9 cellular contexts compared by ENCODE assay signal in the genomic region with DNA sequence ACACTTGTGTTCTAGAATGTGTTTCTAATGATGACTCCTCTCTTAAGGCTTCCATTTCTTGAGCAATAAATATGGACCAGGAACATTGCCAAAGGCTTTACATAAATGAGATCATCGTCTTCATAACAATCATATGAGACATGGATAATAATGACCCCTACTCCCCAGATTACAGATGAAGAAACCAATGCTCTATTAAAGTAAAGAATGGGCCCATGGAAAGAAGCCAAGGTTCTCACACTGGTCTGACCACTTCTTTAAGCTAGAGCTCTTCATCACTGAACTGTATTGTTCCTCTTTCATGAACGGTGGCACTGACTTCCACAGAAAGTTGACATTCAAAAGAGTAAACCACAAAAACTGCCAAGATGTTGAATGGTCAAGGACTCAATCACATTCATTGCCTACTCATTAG.
A peak's percentile ranks its signal among the peaks of the same experiment; 100 is the strongest.
DNase-seq lines count a peak whose midpoint lies in the region; ATAC-seq and TF ChIP-seq lines count a peak whose summit lies in the region.
"Had no signal": no experiment of that assay in that cellular context is flagged by ENCODE, and none has a peak within 500 bp of the region (broad histone marks: within the 10 kb centered on the region; RNA-seq: fewer than 3 reads in every experiment).

No MANE protein-coding gene starts in this region.

- H3K4me1 ChIP-seq in spleen, result peaks cover 0 to 37% (median 6%) of the 10 kb centered on the region in 6 donors

- WGBS in spleen, 5 donors, result 45 to 50% (median 46%) methylated on average over 2 of the region's 2 CpGs

- no peak for TF ChIP-seq CTCF in AG09309 (IDR thresholded peaks at IDR 0.05; ENCODE audit: control insufficient read depth, insufficient read depth, low read depth, low read length, missing control alignments)
- TF ChIP-seq CTCF in spleen (IDR thresholded peaks at IDR 0.05 in 8 of 11, conservative IDR thresholded peaks at IDR 0.05 in 3 of 11), result no peak

- DNase-seq in AG09309 (ENCODE audit: low read depth) (peak; percentile 82), LoVo (ENCODE audit: low spot score) (peak; percentile 12), epithelial cell of prostate (ENCODE audit: low read depth, low spot score) (peak; percentile 80), spleen (no peak), cerebellar cortex (ENCODE audit: low spot score) (no peak)
- no peak for DNase-seq in activated CD4-positive, alpha-beta T cell treated with anti-CD3 and anti-CD28 coated beads, Interleukin-2, amount 50 U/mL, for 1 hour
- DNase-seq: activated CD8-positive, alpha-beta T cell treated with anti-CD3 and anti-CD28 coated beads for 36 hours had no signal

- no peaks in the 10 kb centered on the region for H3K27me3 ChIP-seq in spleen (replicated peaks in 1 of 7)

- no peaks in the 10 kb centered on the region for H3K9me3 ChIP-seq in spleen

- peak overlapping the region; percentile 33 for H3K27ac ChIP-seq in epithelial cell of prostate
- H3K27ac ChIP-seq in spleen, result no peak overlapping the region

- H3K4me3 ChIP-seq in AG09309 (ENCODE audit: control insufficient read depth, low read depth, low read length) (no peak overlapping the region), spleen (no peak overlapping the region)

- no peak for TF ChIP-seq POLR2A in spleen (IDR thresholded peaks at IDR 0.05)

- intact Hi-C loops in spleen (cut with DNase I; ENCODE audit: low total_unique reads), result no loop called here

- ATAC-seq in GM21367 (IDR thresholded peaks at IDR 0.05; ENCODE audit: unreplicated experiment), result peak; percentile 49
- no peak for ATAC-seq in HG02970 (IDR thresholded peaks at IDR 0.05; ENCODE audit: low FRiP score, unreplicated experiment)
- ATAC-seq: activated CD8-positive, alpha-beta T cell treated with anti-CD3 and anti-CD28 coated beads for 36 hours had no signal

- H3K36me3 ChIP-seq in spleen, result no peaks in the 10 kb centered on the region

Comparison
In these comparisons a context has a peak if more than half of its experiments do, and no peak if none do; other contexts are left out.
1. DNase-seq: peak in AG09309 (single experiment), LoVo (single experiment) and epithelial cell of prostate (single experiment); none in spleen (single experiment), cerebellar cortex (single experiment) and activated CD4-positive, alpha-beta T cell treated with anti-CD3 and anti-CD28 coated beads, Interleukin-2, amount 50 U/mL, for 1 hour (single experiment).